Comparison of ENCODE assay signal across 10 cellular contexts in the genomic region with DNA sequence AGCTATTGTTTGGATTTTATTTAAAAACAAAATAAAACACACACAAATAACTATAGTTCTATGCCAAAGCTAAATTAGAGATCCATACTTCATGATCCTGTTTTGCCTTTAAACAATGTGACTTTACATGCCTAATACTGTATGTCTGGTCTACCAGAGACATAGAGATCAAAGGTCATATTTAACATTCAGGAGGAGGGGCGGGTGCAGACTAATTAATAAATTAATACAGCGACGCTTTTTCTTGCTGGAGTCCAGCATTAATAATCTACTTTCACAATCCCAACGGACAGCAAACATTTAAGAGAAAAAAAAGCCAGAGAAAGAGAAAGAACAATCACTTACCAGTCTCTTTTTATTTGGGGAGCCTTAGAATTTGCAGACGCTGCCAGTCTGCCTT. TPM values are rescaled to one million over a fixed set of nuclear protein-coding genes. Genes with fewer than 3 reads are reported as not detected.
A peak's percentile ranks its signal among the peaks of the same experiment; 100 is the strongest.
DNase-seq lines count a peak whose midpoint lies in the region; ATAC-seq and TF ChIP-seq lines count a peak whose summit lies in the region.
"Had no signal": no experiment of that assay in that cellular context is flagged by ENCODE, and none has a peak within 500 bp of the region (broad histone marks: within the 10 kb centered on the region; RNA-seq: fewer than 3 reads in every experiment).

No MANE protein-coding gene starts in this region.

- WGBS in right lobe of liver (ENCODE audit: insufficient coverage, low coverage, low lambda C conversion rate, missing lambda C conversion rate), result 11% methylated on average over 5 of the region's 5 CpGs

- intact Hi-C loops in right lobe of liver (cut with DNase I), result no loop called here
- intact Hi-C loops in tibial artery (cut with DNase I; ENCODE audit: low total_unique reads), result no loop called here

- no peak for DNase-seq in T-helper 2 cell treated with Interferon-gamma antibody and Interleukin-4, amounts not matched to agents 5 μg/mL and 100 μg/mL, for 36 hours (ENCODE audit: low spot score)
- DNase-seq in T-helper 2 cell (no peak), astrocyte of the cerebellum (ENCODE audit: low read depth) (no peak), right lobe of liver (no peak), tibial artery (no peak), NCI-H128 (lab: John Stamatoyannopoulos, UW; ENCODE audit: unreplicated experiment) (no peak), AG20443 (ENCODE audit: low spot score) (no peak)
- DNase-seq: activated B cell treated with CpG ODN at 0.5 μM for 24 hours had no signal

- H3K36me3 ChIP-seq in right lobe of liver, result no peaks in the 10 kb centered on the region
- no peaks in the 10 kb centered on the region for H3K36me3 ChIP-seq in tibial artery

- H3K4me3 Mint-ChIP-seq in T-helper 2 cell treated with Interferon-gamma antibody and Interleukin-4, amounts not matched to agents 5 μg/mL and 100 μg/mL, for 36 hours, result peak overlapping the region; percentile 51
- H3K4me3 Mint-ChIP-seq: activated B cell treated with CpG ODN at 0.5 μM for 24 hours had no signal

- H3K27me3 Mint-ChIP-seq in T-helper 2 cell treated with Interferon-gamma antibody and Interleukin-4, amounts not matched to agents 5 μg/mL and 100 μg/mL, for 36 hours (ENCODE audit: low read depth), result peaks cover 68% of the 10 kb centered on the region

- H3K9me3 ChIP-seq in right lobe of liver (no peaks in the 10 kb centered on the region), tibial artery (no peaks in the 10 kb centered on the region)

- H3K4me1 ChIP-seq in right lobe of liver (peaks cover 0 to 13% (median 3%) of the 10 kb centered on the region in 4 donors), tibial artery (peaks cover 0 to 20% (median 9%) of the 10 kb centered on the region in 4 donors)

- H3K27ac Mint-ChIP-seq in T-helper 2 cell treated with Interferon-gamma antibody and Interleukin-4, amounts not matched to agents 5 μg/mL and 100 μg/mL, for 36 hours, result no peak overlapping the region
- H3K27ac Mint-ChIP-seq: activated B cell treated with CpG ODN at 0.5 μM for 24 hours had no signal

- no peaks in the 10 kb centered on the region for H3K9me3 Mint-ChIP-seq in T-helper 2 cell treated with Interferon-gamma antibody and Interleukin-4, amounts not matched to agents 5 μg/mL and 100 μg/mL, for 36 hours
- H3K9me3 Mint-ChIP-seq: activated B cell treated with CpG ODN at 0.5 μM for 24 hours had no signal

- H3K4me1 Mint-ChIP-seq in T-helper 2 cell treated with Interferon-gamma antibody and Interleukin-4, amounts not matched to agents 5 μg/mL and 100 μg/mL, for 36 hours (ENCODE audit: low read depth), result peaks cover 22% of the 10 kb centered on the region

- no peaks in the 10 kb centered on the region for H3K27me3 ChIP-seq in right lobe of liver
- no peaks in the 10 kb centered on the region for H3K27me3 ChIP-seq in tibial artery

- H3K4me3 ChIP-seq in astrocyte of the cerebellum (ENCODE audit: low read depth, low read length) (peak overlapping the region; percentile 64), right lobe of liver (peak overlapping the region; percentile 45 to 59 (median 58)), tibial artery (peak overlapping the region; percentile 50 to 60)

- no peaks in the 10 kb centered on the region for H3K36me3 Mint-ChIP-seq in T-helper 2 cell treated with Interferon-gamma antibody and Interleukin-4, amounts not matched to agents 5 μg/mL and 100 μg/mL, for 36 hours (ENCODE audit: low read depth)

- peak overlapping the region in 2 of 3 donors; percentile 80 to 85 for H3K27ac ChIP-seq in right lobe of liver
- peak overlapping the region; percentile 51 to 57 for H3K27ac ChIP-seq in tibial artery

- in situ Hi-C loops in astrocyte of the cerebellum (cut with HindIII; ENCODE audit: low sequenced_read_pairs), result no loop called here

- no peak for TF ChIP-seq POLR2A in right lobe of liver (IDR thresholded peaks at IDR 0.05)

- ATAC-seq in right lobe of liver (no peak), GM19351 (IDR thresholded peaks at IDR 0.05; ENCODE audit: unreplicated experiment) (no peak)

- TF ChIP-seq CTCF in astrocyte of the cerebellum (IDR thresholded peaks at IDR 0.05; ENCODE audit: low read depth, low read length, missing control alignments) (no peak), right lobe of liver (IDR thresholded peaks at IDR 0.05) (no peak), tibial artery (IDR thresholded peaks at IDR 0.05) (no peak)

RNA-seq across cellular contexts. Expression of a gene that starts 0.5 kb away (rescaled TPM):
- total RNA-seq in right lobe of liver, result 1 to 10 TPM in 2 of 6 experiments, under 1 TPM in 4; 0.29 to 1.0 (median 0.89) TPM
- total RNA-seq: activated B cell treated with CpG ODN at 0.5 μM for 24 hours, IMR-90 had no signal
